In genomic region chr1:97368296-97368695, GRCh38 we compare ENCODE assay signal across 26 cellular contexts.
"Had no signal": no experiment of that assay in that cellular context is flagged by ENCODE, and none has a peak within 500 bp of the region (broad histone marks: within the 10 kb centered on the region; RNA-seq: fewer than 3 reads in every experiment).

No MANE protein-coding gene starts in this region.

- H3K9ac ChIP-seq: neural progenitor cell had no signal

- H3K9me3 ChIP-seq: ovary, prostate gland, right lobe of liver, sigmoid colon, stomach, thoracic aorta, thyroid gland, tibial nerve, upper lobe of left lung, vagina had no signal

- H3K27me3 Mint-ChIP-seq: stimulated activated naive B cell treated with anti-CD40 and anti-IgM and Interleukin-4, amounts not matched to agents 10 μg/mL and 1 μg/mL and 100 μg/mL, for 72 hours; stimulated activated naive CD8-positive, alpha-beta T cell treated with anti-CD3 and anti-CD28 coated beads, Interleukin-15, Interleukin-2, amounts not matched to agents 100 ng/mL and 50 ng/mL, for 24 hours had no signal

- H3K4me1 Mint-ChIP-seq: nephron; neural progenitor cell; stimulated activated effector memory CD8-positive, alpha-beta T cell treated with anti-CD3 and anti-CD28 coated beads, Interleukin-12 subunit alpha, Interleukin-12 subunit beta, amount 100 ng/mL, for 72 hours; stimulated activated naive B cell treated with anti-CD40 and anti-IgM and Interleukin-4, amounts not matched to agents 10 μg/mL and 1 μg/mL and 100 μg/mL, for 72 hours had no signal

- H3K4me1 ChIP-seq: neural progenitor cell, prostate gland, right lobe of liver, sigmoid colon, stomach, thyroid gland, tibial nerve, upper lobe of left lung, vagina had no signal

- H3K4me3 ChIP-seq: neural progenitor cell, ovary, prostate gland, right lobe of liver, sigmoid colon, stomach, thoracic aorta, thyroid gland, tibial nerve, upper lobe of left lung, vagina had no signal

- H3K27ac Mint-ChIP-seq: natural killer cell; nephron; neural progenitor cell; stimulated activated effector memory CD8-positive, alpha-beta T cell treated with anti-CD3 and anti-CD28 coated beads, Interleukin-12 subunit alpha, Interleukin-12 subunit beta, amount 100 ng/mL, for 72 hours; stimulated activated naive B cell treated with anti-CD40 and anti-IgM and Interleukin-4, amounts not matched to agents 10 μg/mL and 1 μg/mL and 100 μg/mL, for 72 hours; stimulated activated naive CD8-positive, alpha-beta T cell treated with anti-CD3 and anti-CD28 coated beads, Interleukin-15, Interleukin-2, amounts not matched to agents 100 ng/mL and 50 ng/mL, for 24 hours had no signal

- H3K4me2 ChIP-seq: neural progenitor cell had no signal

- H3K4me3 Mint-ChIP-seq: natural killer cell; nephron; neural progenitor cell; stimulated activated effector memory CD8-positive, alpha-beta T cell treated with anti-CD3 and anti-CD28 coated beads, Interleukin-12 subunit alpha, Interleukin-12 subunit beta, amount 100 ng/mL, for 72 hours; stimulated activated naive B cell treated with anti-CD40 and anti-IgM and Interleukin-4, amounts not matched to agents 10 μg/mL and 1 μg/mL and 100 μg/mL, for 72 hours; stimulated activated naive CD8-positive, alpha-beta T cell treated with anti-CD3 and anti-CD28 coated beads, Interleukin-15, Interleukin-2, amounts not matched to agents 100 ng/mL and 50 ng/mL, for 24 hours had no signal

- ATAC-seq: natural killer cell; right cardiac atrium; right lobe of liver; stimulated activated effector memory CD8-positive, alpha-beta T cell treated with anti-CD3 and anti-CD28 coated beads, Interleukin-12 subunit alpha, Interleukin-12 subunit beta, amount 100 ng/mL, for 72 hours; stimulated activated naive B cell treated with anti-CD40 and anti-IgM and Interleukin-4, amounts not matched to agents 10 μg/mL and 1 μg/mL and 100 μg/mL, for 72 hours had no signal

- H2AFZ ChIP-seq: neural progenitor cell had no signal

- DNase-seq: natural killer cell; occipital lobe; ovary; right cardiac atrium; right lobe of liver; sigmoid colon; small intestine; stimulated activated CD4-positive, alpha-beta T cell treated with anti-CD3 and anti-CD28 coated beads, Interleukin-15, amount 100 ng/mL, for 24 hours; stimulated activated CD4-positive, alpha-beta T cell treated with anti-CD3 and anti-CD28 coated beads, Interleukin-2, amount 100 ng/mL, for 24 hours; stimulated activated CD4-positive, alpha-beta T cell treated with anti-CD3 and anti-CD28 coated beads, Interleukin-2, amount 100 ng/mL, for 48 hours; stimulated activated CD4-positive, alpha-beta T cell treated with anti-CD3 and anti-CD28 coated beads, Interleukin-4, amount 100 ng/mL, for 24 hours; stimulated activated naive B cell treated with anti-CD40 and anti-IgM and Interleukin-4, amounts not matched to agents 10 μg/mL and 1 μg/mL and 100 μg/mL, for 72 hours; stimulated activated naive CD4-positive, alpha-beta T cell treated with Interleukin-2 at 50 U/mL for 16 hours; stomach; thyroid gland; trophoblast cell; upper lobe of left lung had no signal

- H3K36me3 ChIP-seq: neural progenitor cell, ovary, prostate gland, sigmoid colon, stomach, thoracic aorta, thyroid gland, vagina had no signal

- H3K36me3 Mint-ChIP-seq: natural killer cell, neural progenitor cell had no signal

- FAIRE-seq: small intestine, urothelium cell line had no signal

- H3K27ac ChIP-seq: neural progenitor cell, ovary, prostate gland, right lobe of liver, sigmoid colon, stomach, thoracic aorta, thyroid gland, tibial nerve, upper lobe of left lung, vagina had no signal

- H3K27me3 ChIP-seq: neural progenitor cell, ovary, right lobe of liver, sigmoid colon, stomach, thyroid gland, tibial nerve, upper lobe of left lung, vagina had no signal

- H3K9me3 Mint-ChIP-seq: nephron; neural progenitor cell; stimulated activated effector memory CD8-positive, alpha-beta T cell treated with anti-CD3 and anti-CD28 coated beads, Interleukin-12 subunit alpha, Interleukin-12 subunit beta, amount 100 ng/mL, for 72 hours had no signal
